20 cellular contexts compared by ENCODE assay signal in genomic region chr10:54469587-54470323, GRCh38.
DNase-seq lines count a peak whose midpoint lies in the region; ATAC-seq and TF ChIP-seq lines count a peak whose summit lies in the region.
"Had no signal": no experiment of that assay in that cellular context is flagged by ENCODE, and none has a peak within 500 bp of the region (broad histone marks: within the 10 kb centered on the region; RNA-seq: fewer than 3 reads in every experiment).

No MANE protein-coding gene starts in this region.

- H2AFZ ChIP-seq in GM23338: peak overlapping the region; percentile 43; the same call in 1 of the 2 replicates
- H2AFZ ChIP-seq in PC-3 (ENCODE audit: low read length): no peak overlapping the region

- H3K27me3 ChIP-seq in GM23338 (ENCODE audit: insufficient read depth) (no peaks in the 10 kb centered on the region), PC-3 (ENCODE audit: low read length) (no peaks in the 10 kb centered on the region)
- H3K27me3 ChIP-seq: gastroesophageal sphincter, stomach, tibial nerve had no signal

- intact Hi-C loops in Calu3 (cut with micrococcal nuclease; ENCODE audit: unreplicated experiment): no loop called here
- intact Hi-C loops in PC-3 (cut with micrococcal nuclease): no loop called here

- H3K4me2 ChIP-seq in GM23338 (no peak overlapping the region), PC-3 (ENCODE audit: low read length) (0 out of 2 replicates have a peak overlapping the region, but pooled peaks have one; percentile 9)

- H3K36me3 ChIP-seq in GM23338 (ENCODE audit: insufficient read depth): no peaks in the 10 kb centered on the region
- H3K36me3 ChIP-seq in PC-3 (ENCODE audit: low read depth, low read length): no peaks in the 10 kb centered on the region
- H3K36me3 ChIP-seq: gastroesophageal sphincter, stomach, tibial nerve had no signal

- BruUV-seq in Calu3 (replicated peaks; lab: Mats Ljungman, UMichigan): no TSS peak
- no TSS peak for BruUV-seq in PC-3 (replicated peaks; lab: Mats Ljungman, UMichigan)

- H3K27ac ChIP-seq in GM23338 (ENCODE audit: low read depth): no peak overlapping the region
- H3K27ac ChIP-seq in PC-3 (ENCODE audit: low read length): no peak overlapping the region
- H3K27ac ChIP-seq: C4-2B, gastroesophageal sphincter, stomach, tibial nerve had no signal

- H4K20me1 ChIP-seq in GM23338 (replicated peaks; ENCODE audit: insufficient read depth) (no peaks in the 10 kb centered on the region), PC-3 (ENCODE audit: low read length) (no peaks in the 10 kb centered on the region)

- POLR2A ChIA-PET in PC-3 (lab: Charles Lee; ENCODE audit: unreplicated experiment): no interaction called here

- no peak overlapping the region for H3K4me3 ChIP-seq in GM23338
- no peak overlapping the region for H3K4me3 ChIP-seq in PC-3 (ENCODE audit: low read length)
- H3K4me3 ChIP-seq: gastroesophageal sphincter, stomach, tibial nerve had no signal

- H3K9ac ChIP-seq in PC-3 (ENCODE audit: low read length): no peak overlapping the region

- ATAC-seq in GM23338 (no peak), PC-3 (no peak; the same call in none of the 2 replicates), HG03196 (IDR thresholded peaks at IDR 0.05; ENCODE audit: unreplicated experiment) (no peak)
- ATAC-seq: gastroesophageal sphincter had no signal

- H3K4me1 ChIP-seq in GM23338 (ENCODE audit: insufficient read depth) (peaks cover 13% of the 10 kb centered on the region), PC-3 (ENCODE audit: insufficient read depth, low read length) (no peaks in the 10 kb centered on the region)
- H3K4me1 ChIP-seq: gastroesophageal sphincter, stomach, tibial nerve had no signal

- in situ Hi-C loops in KBM-7 (cut with MboI; ENCODE audit: low pct_unique_long_range_greater_than_20kb, low sequenced_read_pairs): no loop called here

- H3K9me3 Mint-ChIP-seq in Calu3 (ENCODE audit: low read depth, unreplicated experiment) (no peaks in the 10 kb centered on the region), GM23338 (no peaks in the 10 kb centered on the region), mesothelial cell of epicardium (peaks cover 9% of the 10 kb centered on the region)
- H3K9me3 Mint-ChIP-seq: brain had no signal

- DNase-seq in Calu3 (no peak), GM23338 (ENCODE audit: low spot score) (no peak), PC-3 (no peak), mesenteric fat pad (ENCODE audit: low spot score) (peak; percentile 73), DMS79 treated with DMSO at 0.1 percent for 48 hours (lab: John Stamatoyannopoulos, UW) (no peak), KBM-7 (no peak), mesothelial cell of epicardium (ENCODE audit: low spot score in 2 of 2, unreplicated experiment in 2 of 2) (no peak)
- DNase-seq: activated CD4-positive, alpha-beta memory T cell treated with anti-CD3 and anti-CD28 coated beads, Interleukin-2, amount 10 ng/mL, durations not matched to agents 7 days and 5 days; activated effector memory CD4-positive, alpha-beta T cell treated with Interleukin-2 at 50 U/mL for 16 hours; EL; NCI-H1105 treated with DMSO at 0.1 percent for 48 hours; NCI-H446 treated with DMSO at 0.1 percent for 48 hours; retina; stomach; T1000 had no signal

- H3K4me1 Mint-ChIP-seq in Calu3 (ENCODE audit: low read depth, unreplicated experiment) (peaks cover 7% of the 10 kb centered on the region), GM23338 (peaks cover 7% of the 10 kb centered on the region), mesothelial cell of epicardium (no peaks in the 10 kb centered on the region)
- H3K4me1 Mint-ChIP-seq: activated CD4-positive, alpha-beta memory T cell treated with anti-CD3 and anti-CD28 coated beads, Interleukin-2, amount 10 ng/mL, durations not matched to agents 7 days and 5 days; brain had no signal

- no peaks in the 10 kb centered on the region for H3K9me3 ChIP-seq in PC-3 (ENCODE audit: low read length)
- H3K9me3 ChIP-seq: gastroesophageal sphincter, tibial nerve had no signal

- H3K27ac Mint-ChIP-seq in Calu3 (ENCODE audit: unreplicated experiment): no peak overlapping the region
- no peak overlapping the region for H3K27ac Mint-ChIP-seq in GM23338
- H3K27ac Mint-ChIP-seq in mesothelial cell of epicardium: no peak overlapping the region
- H3K27ac Mint-ChIP-seq: activated CD4-positive, alpha-beta memory T cell treated with anti-CD3 and anti-CD28 coated beads, Interleukin-2, amount 10 ng/mL, durations not matched to agents 7 days and 5 days; brain had no signal

- H3F3A ChIP-seq in GM23338 (replicated peaks; ENCODE audit: low read depth) (no peaks in the 10 kb centered on the region), PC-3 (ENCODE audit: low read length, unreplicated experiment) (no peaks in the 10 kb centered on the region)

- H3K79me2 ChIP-seq in GM23338 (replicated peaks; ENCODE audit: insufficient read depth) (no peaks in the 10 kb centered on the region), PC-3 (ENCODE audit: low read length) (no peaks in the 10 kb centered on the region)

- H3K9me2 ChIP-seq in GM23338 (ENCODE audit: insufficient read depth): no peaks in the 10 kb centered on the region
- H3K9me2 ChIP-seq in PC-3 (replicated peaks; ENCODE audit: low read length): no peaks in the 10 kb centered on the region

- no peaks in the 10 kb centered on the region for H3K36me3 Mint-ChIP-seq in Calu3 (ENCODE audit: insufficient read depth, unreplicated experiment)
- H3K36me3 Mint-ChIP-seq in GM23338 (ENCODE audit: low read depth): no peaks in the 10 kb centered on the region
- H3K36me3 Mint-ChIP-seq in mesothelial cell of epicardium: no peaks in the 10 kb centered on the region
- H3K36me3 Mint-ChIP-seq: brain had no signal

- H3K27me3 Mint-ChIP-seq in Calu3 (ENCODE audit: unreplicated experiment) (no peaks in the 10 kb centered on the region), GM23338 (ENCODE audit: insufficient read depth, low read depth, poor library complexity) (peaks cover 4% of the 10 kb centered on the region), mesothelial cell of epicardium (ENCODE audit: low read depth) (no peaks in the 10 kb centered on the region)
- H3K27me3 Mint-ChIP-seq: activated CD4-positive, alpha-beta memory T cell treated with anti-CD3 and anti-CD28 coated beads, Interleukin-2, amount 10 ng/mL, durations not matched to agents 7 days and 5 days had no signal

- TF ChIP-seq CTCF in Calu3 (IDR thresholded peaks at IDR 0.05; ENCODE audit: unreplicated experiment) (no peak), GM23338 (conservative IDR thresholded peaks at IDR 0.05; ENCODE audit: low read depth in 2 of 2) (no peak), PC-3 (conservative IDR thresholded peaks at IDR 0.05; ENCODE audit: low read depth, low read length) (no peak), mesothelial cell of epicardium (IDR thresholded peaks at IDR 0.05; ENCODE audit: unreplicated experiment) (no peak)

- H3K4me3 Mint-ChIP-seq in Calu3 (ENCODE audit: low read depth, unreplicated experiment) (peak overlapping the region; percentile 46), GM23338 (no peak overlapping the region), mesothelial cell of epicardium (no peak overlapping the region)
- H3K4me3 Mint-ChIP-seq: activated CD4-positive, alpha-beta memory T cell treated with anti-CD3 and anti-CD28 coated beads, Interleukin-2, amount 10 ng/mL, durations not matched to agents 7 days and 5 days; brain had no signal

- CTCF ChIA-PET in Calu3 (lab: Charles Lee): interaction anchor here (0.6 kb wide), 2 partner anchors 9 to 1672 kb away, joined by 3 to 5 read pairs; no protein-coding TSS in a partner anchor
- CTCF ChIA-PET in PC-3 (lab: Charles Lee): no interaction called here

TF ChIP-seq in GM23338, 12 proteins besides CTCF, POLR2A, EP300 and RAD21 (continues in another document):
- TF ChIP-seq CREB1 (CRISPR knock-in tag; IDR thresholded peaks at IDR 0.05; ENCODE audit: low read depth) (no peak), EZH2 (IDR thresholded peaks at IDR 0.05; ENCODE audit: low read depth, unreplicated experiment) (no peak)
